In the genomic region with DNA sequence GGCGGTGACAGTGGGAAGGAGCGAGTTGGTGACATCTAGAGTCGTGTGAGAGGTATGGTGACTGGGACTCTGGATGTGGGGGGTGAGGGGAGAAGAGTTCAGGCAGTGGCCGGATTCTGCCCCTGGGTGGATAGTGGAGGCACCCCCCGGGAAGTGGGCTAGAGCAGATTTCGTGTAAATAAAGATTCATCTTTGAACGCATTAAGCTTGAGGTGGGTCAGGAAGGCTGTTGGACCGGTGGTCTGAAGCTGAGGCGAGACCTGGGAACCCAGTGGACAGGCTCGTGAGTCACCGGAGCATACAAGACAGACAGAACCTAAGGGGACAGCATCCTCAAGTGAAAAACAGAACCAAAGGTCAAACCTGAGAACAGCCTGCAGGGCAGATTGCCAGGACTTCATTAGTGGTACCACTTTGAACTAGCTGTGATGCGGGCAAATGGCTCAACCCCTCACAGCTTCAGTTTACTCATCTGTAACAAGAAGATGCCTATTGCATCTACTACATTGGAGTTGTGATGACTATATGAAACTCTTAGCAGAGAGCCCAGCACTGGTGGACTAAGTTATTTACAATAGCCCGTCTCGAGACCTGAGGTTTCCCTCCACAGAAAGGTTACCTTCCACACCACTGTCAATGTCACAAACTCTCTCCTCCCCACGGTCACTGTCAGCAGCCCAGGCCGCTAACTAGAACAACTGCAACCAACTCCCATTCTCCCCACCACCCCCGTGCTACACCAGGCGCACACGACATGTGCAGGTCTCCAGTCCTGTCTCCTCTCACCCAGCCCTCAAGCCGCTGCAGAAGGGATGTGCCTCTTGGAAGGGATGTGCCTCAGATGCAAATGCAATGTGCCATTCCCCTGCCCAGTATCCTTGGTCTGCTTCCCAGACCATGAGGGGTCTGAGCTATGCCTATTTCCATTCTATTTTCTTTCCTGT, we compare ENCODE assay signal across 8 cellular contexts. TPM values are rescaled to one million over a fixed set of nuclear protein-coding genes. Genes with fewer than 3 reads are reported as not detected.
A peak's percentile ranks its signal among the peaks of the same experiment; 100 is the strongest.
DNase-seq lines count a peak whose midpoint lies in the region; TF ChIP-seq lines count a peak whose summit lies in the region.

No MANE protein-coding gene starts in this region.

- no peaks in the 10 kb centered on the region for H3K36me3 Mint-ChIP-seq in type B pancreatic cell

- peak overlapping the region; percentile 94 for H3K4me3 Mint-ChIP-seq in type B pancreatic cell

- H3K27ac Mint-ChIP-seq in type B pancreatic cell, result peak overlapping the region; percentile 85

- DNase-seq in NCI-H1092 treated with DMSO at 0.1 percent for 48 hours (lab: John Stamatoyannopoulos, UW), result peak; percentile 13
- DNase-seq in NCI-H1092 (lab: John Stamatoyannopoulos, UW), result no peak
- DNase-seq in LHCN-M2 (ENCODE audit: low read depth), result peak; percentile 26
- no peak for DNase-seq in astrocyte of the spinal cord (ENCODE audit: low read depth, low spot score)
- peak; percentile 38 to 88 for DNase-seq in lower leg skin (ENCODE audit: low spot score in 2 of 2)
- peak; percentile 57 for DNase-seq in type B pancreatic cell (ENCODE audit: extremely low spot score, unreplicated experiment)
- DNase-seq in mucosa of gallbladder (ENCODE audit: low spot score), result no peak
- no peak for DNase-seq in SKM-1 treated with dmso at 0.1 percent for 144 hours (lab: John Stamatoyannopoulos, UW; ENCODE audit: unreplicated experiment)

- no peak for TF ChIP-seq CTCF in astrocyte of the spinal cord (IDR thresholded peaks at IDR 0.05; ENCODE audit: low read depth, low read length)
- TF ChIP-seq CTCF in lower leg skin (IDR thresholded peaks at IDR 0.05), result no peak
- no peak for TF ChIP-seq CTCF in type B pancreatic cell (conservative IDR thresholded peaks at IDR 0.05)

- intact Hi-C loops in lower leg skin (cut with DNase I; ENCODE audit: low total_unique reads), result no loop called here

- peak overlapping the region; percentile 69 for H3K4me3 ChIP-seq in astrocyte of the spinal cord (ENCODE audit: low read depth, low read length)
- peak overlapping the region; percentile 34 for H3K4me3 ChIP-seq in lower leg skin (ENCODE audit: low read depth, poor library complexity, severe bottlenecking)

- peaks cover 52% of the 10 kb centered on the region for H3K4me1 Mint-ChIP-seq in type B pancreatic cell (ENCODE audit: unreplicated experiment)

- no peak for TF ChIP-seq POLR2A in lower leg skin (IDR thresholded peaks at IDR 0.05)

- in situ Hi-C loops in astrocyte of the spinal cord (cut with HindIII; ENCODE audit: low sequenced_read_pairs), result no loop called here

- 54 to 57% methylated on average over 20 of the region's 20 CpGs for WGBS in lower leg skin, 2 donors

- H3K9me3 Mint-ChIP-seq in type B pancreatic cell, result no peaks in the 10 kb centered on the region

- H3K27me3 Mint-ChIP-seq in type B pancreatic cell, result peaks cover 4% of the 10 kb centered on the region

RNA-seq across cellular contexts. Expression of a gene that starts 0.9 kb away (rescaled TPM):
- 34.9 and 40.9 TPM in 2 replicates for total RNA-seq in LHCN-M2 (2014; rRNA removed)
- polyA plus RNA-seq in LHCN-M2 (2012), result 28.8 TPM
- total RNA-seq in lower leg skin, result 10 to 100 TPM in 3 of 4 donors, 1 to 10 TPM in 1; 9.9 to 22.5 (median 15.1) TPM
- total RNA-seq in type B pancreatic cell (ENCODE audit: low replicate concordance), result 29.5 and 43.0 TPM in 2 replicates
- total RNA-seq in mucosa of gallbladder, result 25.7 TPM

RNA-seq across cellular contexts. Expression of a gene that starts 25.3 kb away (rescaled TPM):
- total RNA-seq in LHCN-M2 (2014; rRNA removed) (2.0 and 2.2 TPM in 2 replicates), lower leg skin (1 to 10 TPM; 2.6 to 9.3 (median 4.6) TPM), type B pancreatic cell (ENCODE audit: low replicate concordance) (8.9 and 9.4 TPM in 2 replicates), mucosa of gallbladder (49.2 TPM)
- 1.1 TPM for polyA plus RNA-seq in LHCN-M2 (2012)

RNA-seq across cellular contexts. Expression of a gene that starts 47.1 kb away (rescaled TPM):
- total RNA-seq in LHCN-M2 (2014; rRNA removed) (28.0 and 32.2 TPM in 2 replicates), lower leg skin (10 to 100 TPM; 70.6 to 90.9 (median 82.4) TPM), type B pancreatic cell (ENCODE audit: low replicate concordance) (54.2 and 63.1 TPM in 2 replicates), mucosa of gallbladder (51.7 TPM)
- polyA plus RNA-seq in LHCN-M2 (2012), result 8.9 TPM

Comparison
In these comparisons a context has a peak if more than half of its experiments do, and no peak if none do; other contexts are left out.
1. DNase-seq: peak in NCI-H1092 treated with DMSO at 0.1 percent for 48 hours (single experiment), LHCN-M2 (single experiment), lower leg skin (2 of 2) and type B pancreatic cell (single experiment); none in NCI-H1092 (single experiment), astrocyte of the spinal cord (single experiment), mucosa of gallbladder (single experiment) and SKM-1 treated with dmso at 0.1 percent for 144 hours (single experiment).